ENCODE assay signal across 14 cellular contexts in the genomic region with DNA sequence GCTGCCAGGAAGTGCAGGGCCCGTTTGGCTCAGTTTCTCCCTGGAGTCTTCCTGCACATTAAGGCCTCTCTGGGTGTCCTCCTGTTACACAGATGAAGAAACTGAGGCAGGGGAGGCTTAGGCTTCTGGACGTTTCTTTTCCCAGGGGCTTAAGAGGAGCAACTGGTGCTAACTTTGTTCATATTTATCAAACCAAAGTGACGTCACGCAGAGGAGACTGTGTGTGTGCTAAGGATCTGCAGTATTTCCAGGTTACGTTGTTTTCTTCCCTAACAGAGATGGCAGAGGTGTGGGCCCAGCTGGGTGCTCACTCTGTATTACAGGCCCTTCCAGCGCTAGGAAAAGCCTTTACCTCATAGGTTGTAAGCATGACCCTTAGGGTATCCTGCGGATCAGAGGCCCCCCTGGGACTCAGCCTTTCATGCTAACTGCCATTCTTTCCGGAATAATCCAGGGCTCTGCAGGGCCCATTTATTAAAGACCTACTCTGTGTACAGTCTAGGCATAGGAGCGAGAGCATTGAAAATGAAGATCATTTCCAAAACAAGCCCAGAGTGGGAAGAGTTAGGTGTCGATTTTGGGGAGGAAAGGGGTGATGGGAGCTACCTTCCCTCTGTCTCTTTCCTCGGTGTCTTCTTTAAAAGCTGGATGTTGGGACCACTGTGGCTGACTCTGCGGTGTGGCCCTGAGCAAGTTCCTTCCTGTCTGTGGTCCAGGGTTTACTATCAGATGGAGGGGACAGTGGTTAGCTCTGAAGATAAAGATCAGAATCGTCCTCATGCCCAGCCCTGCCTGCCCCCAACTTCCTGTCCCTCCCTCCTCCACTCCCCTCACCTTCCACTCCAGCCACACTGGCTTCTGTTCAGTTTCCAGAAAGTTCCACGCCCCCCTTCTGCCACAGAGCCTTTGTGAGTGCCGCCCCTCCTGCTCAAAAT. TPM values are rescaled to one million over a fixed set of nuclear protein-coding genes. Genes with fewer than 3 reads are reported as not detected.
DNase-seq lines count a peak whose midpoint lies in the region; ATAC-seq and TF ChIP-seq lines count a peak whose summit lies in the region.
"Had no signal": no experiment of that assay in that cellular context is flagged by ENCODE, and none has a peak within 500 bp of the region (broad histone marks: within the 10 kb centered on the region; RNA-seq: fewer than 3 reads in every experiment).

No MANE protein-coding gene starts in this region.

- H3K4me3 ChIP-seq in testis (no peak overlapping the region), smooth muscle cell (no peak overlapping the region)

- peaks cover 29% of the 10 kb centered on the region for H4K20me1 ChIP-seq in smooth muscle cell (ENCODE audit: low read depth)

- H3K27me3 Mint-ChIP-seq in naive thymus-derived CD8-positive, alpha-beta T cell: no peaks in the 10 kb centered on the region

- H3K27me3 ChIP-seq in testis (no peaks in the 10 kb centered on the region), smooth muscle cell (ENCODE audit: low read depth) (no peaks in the 10 kb centered on the region)

- WGBS in testis, 2 donors: 66 to 77% methylated on average over 15 of the region's 15 CpGs
- WGBS in smooth muscle cell (ENCODE audit: low lambda C conversion rate): 79% methylated on average over 14 of the region's 15 CpGs

- no peaks in the 10 kb centered on the region for H3K9me3 Mint-ChIP-seq in naive thymus-derived CD8-positive, alpha-beta T cell

- H2AFZ ChIP-seq in smooth muscle cell (ENCODE audit: low read depth): no peak overlapping the region
- H2AFZ ChIP-seq: parathyroid adenoma had no signal

- H3K4me2 ChIP-seq in smooth muscle cell: no peak overlapping the region

- H3K79me2 ChIP-seq in smooth muscle cell (ENCODE audit: low read depth): no peaks in the 10 kb centered on the region
- H3K79me2 ChIP-seq: parathyroid adenoma had no signal

- no peak overlapping the region for H3K27ac ChIP-seq in testis
- no peak overlapping the region for H3K27ac ChIP-seq in smooth muscle cell (ENCODE audit: low read depth)
- H3K27ac ChIP-seq: parathyroid adenoma had no signal

- no peak for TF ChIP-seq CTCF in testis (IDR thresholded peaks at IDR 0.05)
- TF ChIP-seq CTCF in smooth muscle cell (IDR thresholded peaks at IDR 0.05; ENCODE audit: borderline replicate concordance, insufficient read depth, poor library complexity, severe bottlenecking): no peak

- H3K36me3 ChIP-seq in testis (ENCODE audit: low read depth, missing control alignments) (no peaks in the 10 kb centered on the region), smooth muscle cell (ENCODE audit: low read depth) (no peaks in the 10 kb centered on the region)

- DNase-seq in EH (ENCODE audit: low read depth): peak; percentile 19
- peak; percentile 74 to 86 for DNase-seq in Kasumi-1 (lab: John Stamatoyannopoulos, UW)
- DNase-seq in activated CD4-positive, alpha-beta T cell treated with anti-CD3 and anti-CD28 coated beads, Interleukin-2, amount 50 U/mL, for 48 hours: peak; percentile 31 to 40
- DNase-seq in naive thymus-derived CD8-positive, alpha-beta T cell: peak in 5 of 10 donors; percentile 22 to 35 (median 26)
- DNase-seq in NCI-H1436 (lab: John Stamatoyannopoulos, UW): no peak
- no peak for DNase-seq in testis
- no peak for DNase-seq in smooth muscle cell (lab: John Stamatoyannopoulos, UW; ENCODE audit: unreplicated experiment)
- DNase-seq: NCI-H510A had no signal

- H3K9ac ChIP-seq in smooth muscle cell (ENCODE audit: low read depth): no peak overlapping the region
- H3K9ac ChIP-seq: parathyroid adenoma had no signal

- intact Hi-C loops in testis (cut with DNase I; ENCODE audit: low total_unique reads): no loop called here

- peaks cover 0 to 5% (median 5%) of the 10 kb centered on the region in 3 donors for H3K36me3 Mint-ChIP-seq in naive thymus-derived CD8-positive, alpha-beta T cell

- H3K4me1 Mint-ChIP-seq in naive thymus-derived CD8-positive, alpha-beta T cell: peaks cover 45 to 75% (median 71%) of the 10 kb centered on the region in 4 donors

- no peak for TF ChIP-seq POLR2A in testis (IDR thresholded peaks at IDR 0.05)

- no peaks in the 10 kb centered on the region for H3K9me3 ChIP-seq in testis
- H3K9me3 ChIP-seq in smooth muscle cell (replicated peaks; ENCODE audit: low read depth): no peaks in the 10 kb centered on the region

- peaks cover 2% of the 10 kb centered on the region for H3F3A ChIP-seq in smooth muscle cell (ENCODE audit: low read depth)

- peak overlapping the region in 8 of 10 donors; percentile 11 to 81 (median 38) for H3K27ac Mint-ChIP-seq in naive thymus-derived CD8-positive, alpha-beta T cell

- peak; percentile 10 to 44 for ATAC-seq in naive thymus-derived CD8-positive, alpha-beta T cell
- no peak for ATAC-seq in HG03460 (IDR thresholded peaks at IDR 0.05; ENCODE audit: unreplicated experiment)
- ATAC-seq: esophagus mucosa had no signal

- peak overlapping the region; percentile 45 to 81 (median 62) for H3K4me3 Mint-ChIP-seq in naive thymus-derived CD8-positive, alpha-beta T cell

- POLR2A ChIA-PET in naive thymus-derived CD8-positive, alpha-beta T cell (lab: Charles Lee): interaction anchor here (0.5 to 1.8 kb wide), 6 partner anchors 10 to 681 kb away, joined by 3 to 8 read pairs (median 5); a partner anchor contains a TSS

- peaks cover 13% of the 10 kb centered on the region for H3K4me1 ChIP-seq in testis
- H3K4me1 ChIP-seq in smooth muscle cell (ENCODE audit: low read depth): peaks cover 7% of the 10 kb centered on the region
- H3K4me1 ChIP-seq: parathyroid adenoma had no signal

RNA-seq across cellular contexts. Expression of a gene that starts 4.6 kb away (rescaled TPM):
- total RNA-seq in naive thymus-derived CD8-positive, alpha-beta T cell: 10 to 100 TPM; 16.7 to 19.3 TPM
- polyA plus RNA-seq in naive thymus-derived CD8-positive, alpha-beta T cell: 100 to 1,000 TPM in 1 of 3 donors, 10 to 100 TPM in 2; 57.3 to 106 (median 90.0) TPM
- total RNA-seq in testis: 10 to 100 TPM; 64.1 to 75.3 TPM
- 49.2 TPM for polyA plus RNA-seq in testis (ENCODE audit: insufficient read depth, low read depth, low replicate concordance)
- total RNA-seq in smooth muscle cell: 30.9 and 32.0 TPM in 2 replicates
- polyA plus RNA-seq in smooth muscle cell: 67.8 and 76.8 TPM in 2 replicates

RNA-seq across cellular contexts. Expression of a gene that starts 21.5 kb away (rescaled TPM):
- total RNA-seq in naive thymus-derived CD8-positive, alpha-beta T cell: not detected
- not detected for polyA plus RNA-seq in naive thymus-derived CD8-positive, alpha-beta T cell
- total RNA-seq in testis: 10 to 100 TPM; 26.0 to 34.5 TPM
- polyA plus RNA-seq in testis (ENCODE audit: insufficient read depth, low read depth, low replicate concordance): 64.2 TPM
- not detected in 2 replicates for total RNA-seq in smooth muscle cell
- polyA plus RNA-seq in smooth muscle cell: 0.70 TPM in 1 of 2 replicates, not detected in the other
- total RNA-seq: astrocyte; T-helper 2 cell treated with Interferon-gamma antibody and Interleukin-4, amounts not matched to agents 100 ng/mL and 5 ng/mL, for 36 hours had no signal
- polyA plus RNA-seq: keratinocyte had no signal

RNA-seq across cellular contexts. Expression of a gene that starts 49.0 kb away (rescaled TPM):
- total RNA-seq in naive thymus-derived CD8-positive, alpha-beta T cell: under 1 TPM; 0.22 to 0.29 TPM
- under 1 TPM; 0.07 to 0.29 (median 0.14) TPM for polyA plus RNA-seq in naive thymus-derived CD8-positive, alpha-beta T cell
- total RNA-seq in testis (under 1 TPM; 0.79 to 0.93 TPM), smooth muscle cell (0.09 TPM in 1 of 2 replicates, not detected in the other)
- polyA plus RNA-seq in testis (ENCODE audit: insufficient read depth, low read depth, low replicate concordance) (0.53 TPM), smooth muscle cell (0.15 and 0.27 TPM in 2 replicates)
- polyA plus RNA-seq: keratinocyte had no signal

RNA-seq across cellular contexts. Expression of a gene that starts 59.6 kb away (rescaled TPM):
- 10 to 100 TPM; 19.7 to 21.3 TPM for total RNA-seq in naive thymus-derived CD8-positive, alpha-beta T cell
- 10 to 100 TPM; 52.2 to 66.1 (median 54.2) TPM for polyA plus RNA-seq in naive thymus-derived CD8-positive, alpha-beta T cell
- total RNA-seq in testis: 100 to 1,000 TPM; 115 to 116 TPM
- 77.0 TPM for polyA plus RNA-seq in testis (ENCODE audit: insufficient read depth, low read depth, low replicate concordance)
- total RNA-seq in smooth muscle cell: 34.0 and 46.0 TPM in 2 replicates
- 81.2 and 87.4 TPM in 2 replicates for polyA plus RNA-seq in smooth muscle cell

Comparison
In these comparisons a context has a peak if more than half of its experiments do, and no peak if none do; other contexts are left out.
1. DNase-seq: peak in EH (single experiment), Kasumi-1 (2 of 2) and activated CD4-positive, alpha-beta T cell treated with anti-CD3 and anti-CD28 coated beads, Interleukin-2, amount 50 U/mL, for 48 hours (2 of 2); none in NCI-H1436 (single experiment), testis (single experiment) and smooth muscle cell (single experiment).
2. RNA of a gene that starts 21.5 kb away (total RNA-seq): 26.0 to 34.5 TPM in testis; not detected in naive thymus-derived CD8-positive, alpha-beta T cell and not detected in smooth muscle cell; every median in the first group is over 10 times any median in the second.